9 cellular contexts compared by ENCODE assay signal in genomic region chr10:80504158-80504811, GRCh38. TPM values are rescaled to one million over a fixed set of nuclear protein-coding genes. Genes with fewer than 3 reads are reported as not detected.
DNase-seq lines count a peak whose midpoint lies in the region; ATAC-seq and TF ChIP-seq lines count a peak whose summit lies in the region.
"Had no signal": no experiment of that assay in that cellular context is flagged by ENCODE, and none has a peak within 500 bp of the region (broad histone marks: within the 10 kb centered on the region; RNA-seq: fewer than 3 reads in every experiment).

No MANE protein-coding gene starts in this region.

- peaks cover 12 to 14% of the 10 kb centered on the region in 2 donors for H3K36me3 ChIP-seq in ascending aorta

- H3K27ac ChIP-seq in ascending aorta (peak overlapping the region; percentile 48 to 76), temporal lobe (ENCODE audit: low read depth, low read length) (peak overlapping the region; percentile 70)

- H3K9me3 ChIP-seq in ascending aorta = no peaks in the 10 kb centered on the region

- H3K27me3 ChIP-seq in ascending aorta = no peaks in the 10 kb centered on the region

- intact Hi-C loops in activated CD4-positive, alpha-beta T cell treated with anti-CD3 and anti-CD28 coated beads, Interleukin-2, amount 10 ng/mL, durations not matched to agents 24 days and 14 days (cut with micrococcal nuclease) = loop anchor here (2.0 kb wide), 1 partner anchor 49 kb away; the partner anchor contains the start of gene TSPAN14
- intact Hi-C loops in ascending aorta (cut with DNase I) = loop anchor here (2.0 kb wide), 1 partner anchor 49 kb away; the partner anchor contains the start of gene TSPAN14

- H3K4me1 ChIP-seq in ascending aorta = peaks cover 0 to 26% of the 10 kb centered on the region in 2 donors

- no peaks in the 10 kb centered on the region for H3K27me3 Mint-ChIP-seq in activated CD4-positive, alpha-beta T cell treated with anti-CD3 and anti-CD28 coated beads, Interleukin-2, amount 10 ng/mL, durations not matched to agents 24 days and 14 days

- peaks cover 27% of the 10 kb centered on the region for H3K36me3 Mint-ChIP-seq in activated CD4-positive, alpha-beta T cell treated with anti-CD3 and anti-CD28 coated beads, Interleukin-2, amount 10 ng/mL, durations not matched to agents 24 days and 14 days (ENCODE audit: low read depth)

- no peaks in the 10 kb centered on the region for H3K9me3 Mint-ChIP-seq in activated CD4-positive, alpha-beta T cell treated with anti-CD3 and anti-CD28 coated beads, Interleukin-2, amount 10 ng/mL, durations not matched to agents 24 days and 14 days

- H3K4me3 Mint-ChIP-seq in activated CD4-positive, alpha-beta T cell treated with anti-CD3 and anti-CD28 coated beads, Interleukin-2, amount 10 ng/mL, durations not matched to agents 24 days and 14 days = peak overlapping the region; percentile 11

- H3K4me1 Mint-ChIP-seq in activated CD4-positive, alpha-beta T cell treated with anti-CD3 and anti-CD28 coated beads, Interleukin-2, amount 10 ng/mL, durations not matched to agents 24 days and 14 days = peaks cover 62% of the 10 kb centered on the region

- H3K4me3 ChIP-seq in ascending aorta = no peak overlapping the region

- TF ChIP-seq CTCF in ascending aorta (IDR thresholded peaks at IDR 0.05) = no peak

- DNase-seq in activated CD4-positive, alpha-beta T cell treated with anti-CD3 and anti-CD28 coated beads, Interleukin-2, amount 10 ng/mL, durations not matched to agents 24 days and 14 days = no peak
- DNase-seq in activated CD4-positive, alpha-beta T cell treated with anti-CD3 and anti-CD28 coated beads for 1 hour = no peak
- DNase-seq in ascending aorta (ENCODE audit: low spot score in 2 of 2) = no peak
- DNase-seq in left lobe of liver (ENCODE audit: low spot score) = no peak
- DNase-seq in stimulated activated CD4-positive, alpha-beta T cell treated with anti-CD3 and anti-CD28 coated beads, Interleukin-4, amount 100 ng/mL, for 1 hour = no peak
- DNase-seq in NCI-H446 (lab: John Stamatoyannopoulos, UW) = no peak
- no peak for DNase-seq in SW480 (ENCODE audit: low spot score)
- DNase-seq: KBM-7 had no signal

- ATAC-seq in left lobe of liver = peak; percentile 20

- H3K27ac Mint-ChIP-seq in activated CD4-positive, alpha-beta T cell treated with anti-CD3 and anti-CD28 coated beads, Interleukin-2, amount 10 ng/mL, durations not matched to agents 24 days and 14 days = peak overlapping the region; percentile 77

RNA-seq across cellular contexts. Expression of gene SH2D4B, which starts 33.4 kb away (rescaled TPM):
- 0.19 and 0.23 TPM in 2 replicates for total RNA-seq in activated CD4-positive, alpha-beta T cell treated with anti-CD3 and anti-CD28 coated beads, Interleukin-2, amount 10 ng/mL, durations not matched to agents 24 days and 14 days
- total RNA-seq in ascending aorta (not detected), left lobe of liver (not detected), temporal lobe (1.2 TPM)

RNA-seq across cellular contexts. Expression of gene TSPAN14, which starts 50.2 kb away (rescaled TPM):
- total RNA-seq in activated CD4-positive, alpha-beta T cell treated with anti-CD3 and anti-CD28 coated beads, Interleukin-2, amount 10 ng/mL, durations not matched to agents 24 days and 14 days = 57.8 and 61.7 TPM in 2 replicates
- total RNA-seq in ascending aorta = 161 TPM
- total RNA-seq in left lobe of liver = 31.3 TPM
- 27.8 TPM for total RNA-seq in temporal lobe
